In genomic region chr10:90314718-90315117, GRCh38 we compare ENCODE assay signal across 18 cellular contexts.
DNase-seq lines count a peak whose midpoint lies in the region; ATAC-seq, FAIRE-seq and TF ChIP-seq lines count a peak whose summit lies in the region.
"Had no signal": no experiment of that assay in that cellular context is flagged by ENCODE, and none has a peak within 500 bp of the region (broad histone marks: within the 10 kb centered on the region; RNA-seq: fewer than 3 reads in every experiment).

No MANE protein-coding gene starts in this region.

- H2AFZ ChIP-seq in mesenchymal stem cell (ENCODE audit: low read depth, low read length) = no peak overlapping the region

- H3K79me1 ChIP-seq in mesenchymal stem cell (replicated peaks; ENCODE audit: low read length, poor library complexity, severe bottlenecking) = no peaks in the 10 kb centered on the region

- TF ChIP-seq CTCF in A549 (IDR thresholded peaks at IDR 0.05) (no peak), RWPE2 (IDR thresholded peaks at IDR 0.05; ENCODE audit: poor library complexity, severe bottlenecking) (no peak)

- no peak for TF ChIP-seq EP300 in A549 (IDR thresholded peaks at IDR 0.05)

- no peak overlapping the region for H2BK15ac ChIP-seq in mesenchymal stem cell (ENCODE audit: low read depth, poor library complexity, severe bottlenecking)

- TF ChIP-seq POLR2A in A549 (IDR thresholded peaks at IDR 0.05; ENCODE audit: low read length) = no peak
- no peak for TF ChIP-seq POLR2A in H54 (IDR thresholded peaks at IDR 0.05; ENCODE audit: low read depth, low read length)

- no peak for ATAC-seq in A549
- ATAC-seq in RWPE2 (ENCODE audit: low read depth) = no peak
- no peak for ATAC-seq in right cardiac atrium
- no peak for ATAC-seq in HG03280 (IDR thresholded peaks at IDR 0.05; ENCODE audit: unreplicated experiment)

- peak overlapping the region; percentile 25 for H3K9ac ChIP-seq in mesenchymal stem cell (ENCODE audit: low read length)

- no peak overlapping the region for H2BK12ac ChIP-seq in mesenchymal stem cell (ENCODE audit: low read length in 2 of 2)

- no peak overlapping the region for H3K27ac ChIP-seq in A549
- H3K27ac ChIP-seq in RWPE2 (ENCODE audit: poor library complexity, severe bottlenecking) = peak overlapping the region; percentile 63
- no peak overlapping the region for H3K27ac ChIP-seq in mesenchymal stem cell (ENCODE audit: low read length, poor library complexity, severe bottlenecking)
- H3K27ac ChIP-seq in right cardiac atrium (ENCODE audit: low read length) = no peak overlapping the region
- H3K27ac ChIP-seq: Peyer's patch had no signal

- no peak overlapping the region for H2BK120ac ChIP-seq in mesenchymal stem cell (ENCODE audit: low read depth, low read length)

- H4K91ac ChIP-seq in mesenchymal stem cell (ENCODE audit: low read length) = no peak overlapping the region

- H4K8ac ChIP-seq in mesenchymal stem cell (ENCODE audit: low read length) = no peak overlapping the region

- H3K36me3 ChIP-seq in RWPE2 (ENCODE audit: low read depth) = no peaks in the 10 kb centered on the region
- no peaks in the 10 kb centered on the region for H3K36me3 ChIP-seq in mesenchymal stem cell (ENCODE audit: control insufficient read depth in 1 of 2, insufficient read depth in 2 of 2, low read depth in 1 of 2, low read length in 2 of 2)
- H3K36me3 ChIP-seq: HAP-1, Peyer's patch had no signal

- no peak overlapping the region for H3K4me3 ChIP-seq in A549
- no peak overlapping the region for H3K4me3 ChIP-seq in RWPE2 (ENCODE audit: severe bottlenecking)
- peak overlapping the region in 1 of 2 experiments; percentile 27 for H3K4me3 ChIP-seq in mesenchymal stem cell (ENCODE audit: insufficient read depth in 1 of 2, low read depth in 1 of 2, low read length in 2 of 2)
- no peak overlapping the region for H3K4me3 ChIP-seq in right cardiac atrium (ENCODE audit: low read length)
- H3K4me3 ChIP-seq: HAP-1, Peyer's patch had no signal

- H2AK5ac ChIP-seq in mesenchymal stem cell (ENCODE audit: low read length, severe bottlenecking) = no peak overlapping the region

- WGBS in A549 (ENCODE audit: missing lambda C conversion rate) = 73% methylated on average over 1 of the region's 1 CpG
- WGBS in mesenchymal stem cell = 95% methylated on average over 1 of the region's 1 CpG
- WGBS in right cardiac atrium = 94% methylated on average over 1 of the region's 1 CpG

- no peak for DNase-seq in A549 (ENCODE audit: low read depth in 1 of 2, low spot score in 1 of 2)
- no peak for DNase-seq in H54 (ENCODE audit: insufficient read length, low spot score)
- no peak for DNase-seq in RWPE2 (ENCODE audit: low spot score)
- no peak for DNase-seq in mesenchymal stem cell
- no peak for DNase-seq in right cardiac atrium
- no peak for DNase-seq in head of caudate nucleus
- DNase-seq: KBM-7, NCI-H1105, NCI-H2029 treated with DMSO at 0.1 percent for 48 hours, NCI-H2171, NCI-H345, NCI-H524 treated with DMSO at 0.1 percent for 48 hours, NCI-H82, Peyer's patch, Right ventricle myocardium superior, SW 1271 had no signal

- no peak for FAIRE-seq in A549 (lab: Jason Lieb, UNC)
- peak; percentile 41 for FAIRE-seq in H54 (lab: Jason Lieb, UNC)

- H3K14ac ChIP-seq in mesenchymal stem cell (ENCODE audit: low read length in 2 of 2) = no peak overlapping the region

- H3K9me3 ChIP-seq in A549 (0 out of 3 replicates have a peak, but pooled peaks cover 4% of the 10 kb centered on the region), RWPE2 (ENCODE audit: severe bottlenecking) (no peaks in the 10 kb centered on the region), mesenchymal stem cell (ENCODE audit: control insufficient read depth, low read length) (no peaks in the 10 kb centered on the region), right cardiac atrium (ENCODE audit: control insufficient read depth, low read length) (no peaks in the 10 kb centered on the region)
- H3K9me3 ChIP-seq: HAP-1, Peyer's patch had no signal

- CTCF ChIA-PET in A549 (lab: Yijun Ruan, JAX) = no interaction called here

- H2BK5ac ChIP-seq in mesenchymal stem cell (ENCODE audit: low read depth, low read length, poor library complexity, severe bottlenecking) = no peak overlapping the region

- intact Hi-C loops in right cardiac atrium (cut with DNase I) = loop anchor here in 1 of 4 donors (10.0 kb wide), 1 partner anchor 640 kb away; no protein-coding TSS in a partner anchor
- intact Hi-C loops in head of caudate nucleus (cut with DNase I) = no loop called here

- peaks cover 24% of the 10 kb centered on the region for H3K4me1 ChIP-seq in A549
- H3K4me1 ChIP-seq in RWPE2 (ENCODE audit: insufficient read depth, poor library complexity, severe bottlenecking) = peaks cover 34% of the 10 kb centered on the region
- H3K4me1 ChIP-seq in mesenchymal stem cell (ENCODE audit: control insufficient read depth, insufficient read depth, low read depth, low read length) = peaks cover 5% of the 10 kb centered on the region
- no peaks in the 10 kb centered on the region for H3K4me1 ChIP-seq in right cardiac atrium (ENCODE audit: control insufficient read depth, insufficient read depth, low read length)
- H3K4me1 ChIP-seq: Peyer's patch had no signal

- no peak overlapping the region for H3K23ac ChIP-seq in mesenchymal stem cell (ENCODE audit: low read length in 2 of 2)

- no peak overlapping the region for H3K18ac ChIP-seq in mesenchymal stem cell (ENCODE audit: low read depth in 1 of 2, low read length in 2 of 2)

- no peak overlapping the region for H3K4ac ChIP-seq in mesenchymal stem cell (ENCODE audit: low read depth in 1 of 2, low read length in 2 of 2)

- H3K27me3 ChIP-seq in RWPE2 (ENCODE audit: insufficient read depth, poor library complexity, severe bottlenecking) (no peaks in the 10 kb centered on the region), mesenchymal stem cell (ENCODE audit: control insufficient read depth in 1 of 2, insufficient read depth in 1 of 2, low read length in 2 of 2) (no peaks in the 10 kb centered on the region), right cardiac atrium (ENCODE audit: control insufficient read depth, insufficient read depth) (peaks cover 2% of the 10 kb centered on the region)
- H3K27me3 ChIP-seq: Peyer's patch had no signal

- TF ChIP-seq RAD21 in A549 (conservative IDR thresholded peaks at IDR 0.05 in 1 of 2, IDR thresholded peaks at IDR 0.05 in 1 of 2) = no peak

- POLR2A ChIA-PET in A549 (lab: Yijun Ruan, JAX) = no interaction called here

- 0 out of 3 replicates have a peak overlapping the region, but pooled peaks have one; percentile 3 for H3K4me2 ChIP-seq in A549
- no peak overlapping the region for H3K4me2 ChIP-seq in mesenchymal stem cell (ENCODE audit: low read length, poor library complexity, severe bottlenecking)

TF ChIP-seq in A549, 52 proteins besides CTCF, POLR2A, EP300 and RAD21:
- TF ChIP-seq ZSCAN20 (CRISPR knock-in tag; IDR thresholded peaks at IDR 0.05) = no peak
- no peak for TF ChIP-seq NR3C1 (IDR thresholded peaks at IDR 0.05)
- TF ChIP-seq SREBF2 (IDR thresholded peaks at IDR 0.05) = no peak
- TF ChIP-seq ZC3H11A (IDR thresholded peaks at IDR 0.05) = no peak
- no peak for TF ChIP-seq SMC3 (IDR thresholded peaks at IDR 0.05)
- TF ChIP-seq FOSB (CRISPR knock-in tag; IDR thresholded peaks at IDR 0.05) = no peak
- TF ChIP-seq HEYL (CRISPR knock-in tag; IDR thresholded peaks at IDR 0.05) = no peak
- no peak for TF ChIP-seq BHLHE40 (IDR thresholded peaks at IDR 0.05; ENCODE audit: low read depth, low read length)
- TF ChIP-seq CHD4 (IDR thresholded peaks at IDR 0.05; ENCODE audit: borderline replicate concordance) = no peak
- TF ChIP-seq RNF2 (IDR thresholded peaks at IDR 0.05; ENCODE audit: borderline replicate concordance, low read depth) = no peak
- no peak for TF ChIP-seq POLR2AphosphoS2 (conservative IDR thresholded peaks at IDR 0.05; ENCODE audit: low read length)
- no peak for TF ChIP-seq ATOH8 (CRISPR knock-in tag; IDR thresholded peaks at IDR 0.05; ENCODE audit: low read depth)
- no peak for TF ChIP-seq PBX3 (IDR thresholded peaks at IDR 0.05)
- TF ChIP-seq HOXB5 (CRISPR knock-in tag; IDR thresholded peaks at IDR 0.05) = no peak
- TF ChIP-seq CHD2 (IDR thresholded peaks at IDR 0.05; ENCODE audit: low read length, partially characterized antibody) = no peak
- no peak for TF ChIP-seq E2F6 (IDR thresholded peaks at IDR 0.05; ENCODE audit: borderline replicate concordance, low read depth)
- TF ChIP-seq CBX2 (IDR thresholded peaks at IDR 0.05; ENCODE audit: borderline replicate concordance, low read depth) = no peak
- TF ChIP-seq GATA3 (IDR thresholded peaks at IDR 0.05; ENCODE audit: borderline replicate concordance) = no peak
- TF ChIP-seq MYC (IDR thresholded peaks at IDR 0.05; ENCODE audit: borderline replicate concordance, low read length) = no peak
